Comparison of ENCODE assay signal across 1 cellular context in the genomic region with DNA sequence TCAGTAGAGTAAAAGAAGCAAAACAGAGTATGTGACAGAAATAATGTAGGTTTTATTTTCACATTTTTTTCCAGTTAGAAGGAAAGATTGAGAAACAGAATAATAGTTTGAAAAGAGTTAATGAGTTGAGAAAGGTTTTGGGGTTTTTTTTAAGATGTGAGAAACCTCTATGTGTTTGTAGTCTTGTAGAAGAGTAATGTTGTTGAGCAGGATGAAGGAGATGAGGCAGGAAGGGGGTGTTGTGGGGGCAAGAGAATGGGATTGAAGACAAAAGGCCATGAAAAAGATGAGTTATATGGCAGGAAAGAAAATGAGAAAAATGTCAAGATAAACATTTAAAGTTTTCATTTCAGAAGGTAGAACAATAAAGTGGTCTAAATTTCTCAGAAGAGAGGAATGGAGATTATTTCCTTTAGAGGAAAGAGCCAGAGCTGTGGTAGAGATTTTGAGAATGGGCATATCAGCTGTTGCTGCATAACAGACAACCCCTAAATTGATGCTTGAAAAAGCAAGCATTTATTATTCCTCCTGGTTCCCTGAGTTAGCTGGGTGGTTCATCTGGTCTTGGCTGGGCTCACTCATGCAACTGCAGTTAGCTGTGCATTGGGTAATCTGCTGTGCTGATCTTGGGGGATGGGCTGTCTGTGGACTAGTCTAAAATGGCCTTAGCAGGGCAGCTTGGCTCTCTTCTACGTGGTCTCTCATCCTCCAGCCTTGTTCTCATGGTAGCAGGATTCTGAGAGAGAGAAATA.
TF ChIP-seq lines count a peak whose summit lies in the region.

No MANE protein-coding gene starts in this region.

TF ChIP-seq in SK-N-SH treated with all-trans-retinoic acid at 6 μM for 48 hours, 23 proteins besides CTCF, POLR2A, EP300 and RAD21 (continued from another document):
- TF ChIP-seq CSRNP3 (CRISPR knock-in tag; IDR thresholded peaks at IDR 0.05): no peak
- TF ChIP-seq BACH2 (CRISPR knock-in tag; IDR thresholded peaks at IDR 0.05; ENCODE audit: borderline replicate concordance): no peak
- no peak for TF ChIP-seq ZC3H10 (CRISPR knock-in tag; IDR thresholded peaks at IDR 0.05)
- TF ChIP-seq OSR1 (CRISPR knock-in tag; IDR thresholded peaks at IDR 0.05): no peak
- no peak for TF ChIP-seq ZFP30 (CRISPR knock-in tag; IDR thresholded peaks at IDR 0.05)
- no peak for TF ChIP-seq ZNF565 (CRISPR knock-in tag; conservative IDR thresholded peaks at IDR 0.05; ENCODE audit: low read depth)
- TF ChIP-seq ZNF70 (CRISPR knock-in tag; IDR thresholded peaks at IDR 0.05): no peak
- TF ChIP-seq CSDC2 (CRISPR knock-in tag; IDR thresholded peaks at IDR 0.05): no peak
